In genomic region chr1:208235983-208236761, GRCh38 we compare ENCODE assay signal across 9 cellular contexts. TPM values are rescaled to one million over a fixed set of nuclear protein-coding genes. Genes with fewer than 3 reads are reported as not detected.
DNase-seq lines count a peak whose midpoint lies in the region; ATAC-seq and TF ChIP-seq lines count a peak whose summit lies in the region.
"Had no signal": no experiment of that assay in that cellular context is flagged by ENCODE, and none has a peak within 500 bp of the region (broad histone marks: within the 10 kb centered on the region; RNA-seq: fewer than 3 reads in every experiment).

No MANE protein-coding gene starts in this region.

- H3K27ac ChIP-seq in breast epithelium, result no peak overlapping the region
- H3K27ac ChIP-seq: VCaP had no signal

- peak; percentile 83 for DNase-seq in MCF 10A (ENCODE audit: unreplicated experiment)
- no peak for DNase-seq in breast epithelium (ENCODE audit: low spot score in 2 of 2)
- peak; percentile 35 for DNase-seq in activated CD8-positive, alpha-beta T cell treated with anti-CD3 and anti-CD28 coated beads for 36 hours
- DNase-seq in left cardiac atrium, result peak; percentile 74
- DNase-seq in smooth muscle cell of the brain vasculature (ENCODE audit: low read depth, low spot score), result peak; percentile 66
- no peak for DNase-seq in SIG-M5 (lab: John Stamatoyannopoulos, UW)
- no peak for DNase-seq in NCI-H1417 treated with DMSO at 0.1 percent for 48 hours (lab: John Stamatoyannopoulos, UW)
- no peak for DNase-seq in ecto neural progenitor cell (ENCODE audit: low spot score)

- H3K27me3 Mint-ChIP-seq in MCF 10A (ENCODE audit: insufficient read depth, unreplicated experiment), result no peaks in the 10 kb centered on the region
- H3K27me3 Mint-ChIP-seq in activated CD8-positive, alpha-beta T cell treated with anti-CD3 and anti-CD28 coated beads for 36 hours, result peaks cover 29% of the 10 kb centered on the region

- H3K27me3 ChIP-seq in breast epithelium, result no peaks in the 10 kb centered on the region

- CTCF ChIA-PET in MCF 10A (lab: Yijun Ruan, JAX), result interaction anchor here (1.2 to 19.5 kb wide), 14 partner anchors 7 to 393 kb away, joined by 3 to 1037 read pairs (median 190); partner anchors contain the start of gene PLXNA2
- CTCF ChIA-PET in activated CD8-positive, alpha-beta T cell treated with anti-CD3 and anti-CD28 coated beads for 36 hours (lab: Charles Lee), result interaction anchor here (1.2 to 3.7 kb wide), 4 partner anchors 9 to 214 kb away, joined by 3 to 33 read pairs (median 10); partner anchors contain the start of gene PLXNA2

- no peaks in the 10 kb centered on the region for H3K9me3 ChIP-seq in breast epithelium

- POLR2A ChIA-PET in MCF 10A (lab: Yijun Ruan, JAX), result interaction anchor here (0.6 to 14.6 kb wide), 13 partner anchors 8 to 214 kb away, joined by 3 to 186 read pairs (median 7); partner anchors contain the start of gene PLXNA2
- POLR2A ChIA-PET in activated CD8-positive, alpha-beta T cell treated with anti-CD3 and anti-CD28 coated beads for 36 hours (lab: Charles Lee), result no interaction called here

- peaks cover 71% of the 10 kb centered on the region for H3K4me1 Mint-ChIP-seq in MCF 10A (ENCODE audit: insufficient read depth, unreplicated experiment)
- peaks cover 12% of the 10 kb centered on the region for H3K4me1 Mint-ChIP-seq in activated CD8-positive, alpha-beta T cell treated with anti-CD3 and anti-CD28 coated beads for 36 hours (ENCODE audit: low read depth)

- ATAC-seq in activated CD8-positive, alpha-beta T cell treated with anti-CD3 and anti-CD28 coated beads for 36 hours, result peak; percentile 77
- peak; percentile 54 to 80 for ATAC-seq in left cardiac atrium

- no peaks in the 10 kb centered on the region for H3K4me1 ChIP-seq in breast epithelium

- no peak for TF ChIP-seq POLR2A in breast epithelium (IDR thresholded peaks at IDR 0.05)

- no peaks in the 10 kb centered on the region for H3K36me3 Mint-ChIP-seq in MCF 10A (ENCODE audit: insufficient read depth, unreplicated experiment)
- H3K36me3 Mint-ChIP-seq in activated CD8-positive, alpha-beta T cell treated with anti-CD3 and anti-CD28 coated beads for 36 hours (ENCODE audit: low read depth), result no peaks in the 10 kb centered on the region

- H3K27ac Mint-ChIP-seq in MCF 10A (ENCODE audit: low read depth, unreplicated experiment), result peak overlapping the region; percentile 81
- H3K27ac Mint-ChIP-seq in activated CD8-positive, alpha-beta T cell treated with anti-CD3 and anti-CD28 coated beads for 36 hours, result no peak overlapping the region

- no peaks in the 10 kb centered on the region for H3K36me3 ChIP-seq in breast epithelium

- TF ChIP-seq CTCF in MCF 10A (IDR thresholded peaks at IDR 0.05; ENCODE audit: unreplicated experiment) (no peak), breast epithelium (IDR thresholded peaks at IDR 0.05) (no peak)
- TF ChIP-seq CTCF in activated CD8-positive, alpha-beta T cell treated with anti-CD3 and anti-CD28 coated beads for 36 hours (IDR thresholded peaks at IDR 0.05), result no peak

- H3K4me3 ChIP-seq in breast epithelium, result no peak overlapping the region

- H3K4me3 Mint-ChIP-seq in MCF 10A (ENCODE audit: unreplicated experiment), result peak overlapping the region; percentile 11
- no peak overlapping the region for H3K4me3 Mint-ChIP-seq in activated CD8-positive, alpha-beta T cell treated with anti-CD3 and anti-CD28 coated beads for 36 hours

- intact Hi-C loops in MCF 10A (cut with micrococcal nuclease) (loop anchor here (2.0 kb wide), 1 partner anchor 15 kb away; no protein-coding TSS in a partner anchor), breast epithelium (cut with DNase I; ENCODE audit: low total_unique reads) (loop anchor here (10.0 kb wide), 1 partner anchor 201 kb away; no protein-coding TSS in a partner anchor), left cardiac atrium (cut with DNase I) (no loop called here)
- intact Hi-C loops in activated CD8-positive, alpha-beta T cell treated with anti-CD3 and anti-CD28 coated beads for 36 hours (cut with micrococcal nuclease), result no loop called here

- H3K9me3 Mint-ChIP-seq in MCF 10A (ENCODE audit: unreplicated experiment), result no peaks in the 10 kb centered on the region
- no peaks in the 10 kb centered on the region for H3K9me3 Mint-ChIP-seq in activated CD8-positive, alpha-beta T cell treated with anti-CD3 and anti-CD28 coated beads for 36 hours

- no TSS peak for BruUV-seq in MCF 10A (replicated peaks; lab: Mats Ljungman, UMichigan)

RNA-seq across cellular contexts. Expression of gene PLXNA2, which starts 8.0 kb away (rescaled TPM):
- total RNA-seq in MCF 10A (2022) (59.2 and 69.7 TPM in 2 replicates), breast epithelium (10 to 100 TPM; 11.3 to 18.2 (median 11.5) TPM), left cardiac atrium (10 to 100 TPM; 13.3 to 43.4 TPM)
- total RNA-seq in activated CD8-positive, alpha-beta T cell treated with anti-CD3 and anti-CD28 coated beads for 36 hours, result under 1 TPM; 0.13 to 0.23 TPM

Comparison
In these comparisons a context has a peak if more than half of its experiments do, and no peak if none do; other contexts are left out.
1. DNase-seq: peak in MCF 10A (single experiment), activated CD8-positive, alpha-beta T cell treated with anti-CD3 and anti-CD28 coated beads for 36 hours (single experiment), left cardiac atrium (single experiment) and smooth muscle cell of the brain vasculature (single experiment); none in breast epithelium (0 of 2), SIG-M5 (single experiment), NCI-H1417 treated with DMSO at 0.1 percent for 48 hours (single experiment) and ecto neural progenitor cell (single experiment).
2. RNA of gene PLXNA2, which starts 8.0 kb away (total RNA-seq): 59.2 to 69.7 TPM in MCF 10A, 13.3 to 43.4 TPM in left cardiac atrium and 11.3 to 18.2 TPM in breast epithelium; 0.13 to 0.23 TPM in activated CD8-positive, alpha-beta T cell treated with anti-CD3 and anti-CD28 coated beads for 36 hours; every median in the first group is over 10 times any median in the second.
3. intact Hi-C loops: an anchor here in MCF 10A (2.0 kb wide) and breast epithelium (10.0 kb wide); none called in activated CD8-positive, alpha-beta T cell treated with anti-CD3 and anti-CD28 coated beads for 36 hours and left cardiac atrium.